ENCODE assay signal across 1 cellular context in the genomic region with DNA sequence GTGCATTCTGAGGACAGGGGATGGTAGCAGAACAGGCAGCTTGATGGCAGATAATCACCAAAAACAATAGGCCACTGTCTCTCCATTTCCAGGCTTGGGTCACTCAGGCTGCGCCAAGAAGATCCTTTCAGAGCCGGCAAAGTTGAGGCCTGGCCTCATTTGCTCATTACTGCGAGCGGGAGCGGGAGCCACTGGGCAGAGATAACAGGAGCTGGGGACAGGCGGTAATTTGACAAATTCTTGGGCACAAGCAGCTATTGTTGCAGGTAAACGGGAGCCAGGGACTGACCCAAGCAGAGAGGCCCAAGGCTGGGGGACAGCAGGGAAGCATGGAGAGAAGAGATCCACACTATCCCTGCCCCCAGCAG.
TF ChIP-seq lines count a peak whose summit lies in the region.

No MANE protein-coding gene starts in this region.

TF ChIP-seq in H1, 55 proteins besides CTCF, POLR2A, EP300 and RAD21:
- TF ChIP-seq RFX5 (IDR thresholded peaks at IDR 0.05; ENCODE audit: borderline replicate concordance, low read depth, low read length) (no peak), CEBPB (IDR thresholded peaks at IDR 0.05; ENCODE audit: low read depth, low read length) (no peak), BACH1 (IDR thresholded peaks at IDR 0.05; ENCODE audit: low read length) (no peak)
- TF ChIP-seq, protein P1, sequence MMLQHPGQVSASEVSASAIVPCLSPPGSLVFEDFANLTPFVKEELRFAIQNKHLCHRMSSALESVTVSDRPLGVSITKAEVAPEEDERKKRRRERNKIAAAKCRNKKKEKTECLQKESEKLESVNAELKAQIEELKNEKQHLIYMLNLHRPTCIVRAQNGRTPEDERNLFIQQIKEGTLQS (IDR thresholded peaks at IDR 0.05; ENCODE audit: insufficient read depth, low read depth, low read length): no peak
